ENCODE assay signal across 1 cellular context in genomic region chr7:87219545-87220025, GRCh38.
A peak's percentile ranks its signal among the peaks of the same experiment; 100 is the strongest.
TF ChIP-seq lines count a peak whose summit lies in the region.

TSS of gene TMEM243 (minus strand) at chr7:87219732. CDS start at chr7:87219503, 229 bp downstream.

TF ChIP-seq in GM12878, 131 proteins besides CTCF, POLR2A, EP300 and RAD21 (continued from another document and continues in another):
- TF ChIP-seq, protein P1, sequence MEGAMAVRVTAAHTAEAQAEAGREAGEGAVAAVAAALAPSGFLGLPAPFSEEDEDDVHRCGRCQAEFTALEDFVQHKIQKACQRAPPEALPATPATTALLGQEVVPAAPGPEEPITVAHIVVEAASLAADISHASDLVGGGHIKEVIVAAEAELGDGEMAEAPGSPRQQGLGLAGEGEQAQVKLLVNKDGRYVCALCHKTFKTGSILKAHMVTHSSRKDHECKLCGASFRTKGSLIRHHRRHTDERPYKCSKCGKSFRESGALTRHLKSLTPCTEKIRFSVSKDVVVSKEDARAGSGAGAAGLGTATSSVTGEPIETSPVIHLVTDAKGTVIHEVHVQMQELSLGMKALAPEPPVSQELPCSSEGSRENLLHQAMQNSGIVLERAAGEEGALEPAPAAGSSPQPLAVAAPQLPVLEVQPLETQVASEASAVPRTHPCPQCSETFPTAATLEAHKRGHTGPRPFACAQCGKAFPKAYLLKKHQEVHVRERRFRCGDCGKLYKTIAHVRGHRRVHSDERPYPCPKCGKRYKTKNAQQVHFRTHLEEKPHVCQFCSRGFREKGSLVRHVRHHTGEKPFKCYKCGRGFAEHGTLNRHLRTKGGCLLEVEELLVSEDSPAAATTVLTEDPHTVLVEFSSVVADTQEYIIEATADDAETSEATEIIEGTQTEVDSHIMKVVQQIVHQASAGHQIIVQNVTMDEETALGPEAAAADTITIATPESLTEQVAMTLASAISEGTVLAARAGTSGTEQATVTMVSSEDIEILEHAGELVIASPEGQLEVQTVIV (IDR thresholded peaks at IDR 0.05; ENCODE audit: borderline replicate concordance, partially characterized antibody) = peak; percentile 9
- TF ChIP-seq RELA (IDR thresholded peaks at IDR 0.05; ENCODE audit: borderline replicate concordance, partially characterized antibody) = no peak
- TF ChIP-seq STAT3 (IDR thresholded peaks at IDR 0.05; ENCODE audit: low read depth, low read length) = no peak
- TF ChIP-seq POLR2AphosphoS5 (IDR thresholded peaks at IDR 0.05; ENCODE audit: low read length) = peak; percentile 87
- peak; percentile 81; the same call in 1 of the 2 replicates for TF ChIP-seq NBN (IDR thresholded peaks at IDR 0.05)
- no peak for TF ChIP-seq ZNF384 (IDR thresholded peaks at IDR 0.05; ENCODE audit: borderline replicate concordance, low read depth, low read length)
- no peak for TF ChIP-seq CUX1 (IDR thresholded peaks at IDR 0.05; ENCODE audit: insufficient replicate concordance, low read depth, low read length)
- TF ChIP-seq ATF7 (IDR thresholded peaks at IDR 0.05; ENCODE audit: low read depth) = peak; percentile 55; the same call in 1 of the 2 replicates
- peak; percentile 99 for TF ChIP-seq SPI1 (IDR thresholded peaks at IDR 0.05; ENCODE audit: borderline replicate concordance, insufficient read depth, low read depth, low read length)
- no peak; the same call in 1 of the 2 replicates for TF ChIP-seq ZNF687 (IDR thresholded peaks at IDR 0.05)
- peak; percentile 80 for TF ChIP-seq BCL11A (IDR thresholded peaks at IDR 0.05; ENCODE audit: low read depth, low read length)
- TF ChIP-seq, protein P2, sequence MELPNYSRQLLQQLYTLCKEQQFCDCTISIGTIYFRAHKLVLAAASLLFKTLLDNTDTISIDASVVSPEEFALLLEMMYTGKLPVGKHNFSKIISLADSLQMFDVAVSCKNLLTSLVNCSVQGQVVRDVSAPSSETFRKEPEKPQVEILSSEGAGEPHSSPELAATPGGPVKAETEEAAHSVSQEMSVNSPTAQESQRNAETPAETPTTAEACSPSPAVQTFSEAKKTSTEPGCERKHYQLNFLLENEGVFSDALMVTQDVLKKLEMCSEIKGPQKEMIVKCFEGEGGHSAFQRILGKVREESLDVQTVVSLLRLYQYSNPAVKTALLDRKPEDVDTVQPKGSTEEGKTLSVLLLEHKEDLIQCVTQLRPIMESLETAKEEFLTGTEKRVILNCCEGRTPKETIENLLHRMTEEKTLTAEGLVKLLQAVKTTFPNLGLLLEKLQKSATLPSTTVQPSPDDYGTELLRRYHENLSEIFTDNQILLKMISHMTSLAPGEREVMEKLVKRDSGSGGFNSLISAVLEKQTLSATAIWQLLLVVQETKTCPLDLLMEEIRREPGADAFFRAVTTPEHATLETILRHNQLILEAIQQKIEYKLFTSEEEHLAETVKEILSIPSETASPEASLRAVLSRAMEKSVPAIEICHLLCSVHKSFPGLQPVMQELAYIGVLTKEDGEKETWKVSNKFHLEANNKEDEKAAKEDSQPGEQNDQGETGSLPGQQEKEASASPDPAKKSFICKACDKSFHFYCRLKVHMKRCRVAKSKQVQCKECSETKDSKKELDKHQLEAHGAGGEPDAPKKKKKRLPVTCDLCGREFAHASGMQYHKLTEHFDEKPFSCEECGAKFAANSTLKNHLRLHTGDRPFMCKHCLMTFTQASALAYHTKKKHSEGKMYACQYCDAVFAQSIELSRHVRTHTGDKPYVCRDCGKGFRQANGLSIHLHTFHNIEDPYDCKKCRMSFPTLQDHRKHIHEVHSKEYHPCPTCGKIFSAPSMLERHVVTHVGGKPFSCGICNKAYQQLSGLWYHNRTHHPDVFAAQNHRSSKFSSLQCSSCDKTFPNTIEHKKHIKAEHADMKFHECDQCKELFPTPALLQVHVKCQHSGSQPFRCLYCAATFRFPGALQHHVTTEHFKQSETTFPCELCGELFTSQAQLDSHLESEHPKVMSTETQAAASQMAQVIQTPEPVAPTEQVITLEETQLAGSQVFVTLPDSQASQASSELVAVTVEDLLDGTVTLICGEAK (IDR thresholded peaks at IDR 0.05; ENCODE audit: borderline replicate concordance) = no peak
- 0 out of 2 replicates have a peak, but pooled peaks have one; percentile 51 for TF ChIP-seq SMAD5 (IDR thresholded peaks at IDR 0.05; ENCODE audit: low read depth)
- TF ChIP-seq SIN3A (IDR thresholded peaks at IDR 0.05; ENCODE audit: low read depth, low read length) = no peak
- peak; percentile 62 to 99; a peak in 2 of 4 replicates for TF ChIP-seq ETV6 (conservative IDR thresholded peaks at IDR 0.05 in 1 of 2, IDR thresholded peaks at IDR 0.05 in 1 of 2; ENCODE audit: borderline replicate concordance in 1 of 2, low read depth in 1 of 2)
- no peak for TF ChIP-seq KAT2A (conservative IDR thresholded peaks at IDR 0.05; ENCODE audit: control insufficient read depth, low read depth, low read length)
- TF ChIP-seq SIX5 (IDR thresholded peaks at IDR 0.05; ENCODE audit: low read depth, low read length, severe bottlenecking) = peak; percentile 13
- peak; percentile 93 for TF ChIP-seq TCF12 (IDR thresholded peaks at IDR 0.05; ENCODE audit: low read depth, low read length)
- TF ChIP-seq ZNF274 (IDR thresholded peaks at IDR 0.05; ENCODE audit: insufficient read depth, insufficient read length) = no peak
- TF ChIP-seq CBX3 (IDR thresholded peaks at IDR 0.05; ENCODE audit: borderline replicate concordance, low read depth) = no peak
- TF ChIP-seq POU2F2 (IDR thresholded peaks at IDR 0.05; ENCODE audit: borderline replicate concordance, low read depth, low read length) = peak; percentile 87
- TF ChIP-seq GATAD2B (conservative IDR thresholded peaks at IDR 0.05; ENCODE audit: low read depth) = peak; percentile 33; the same call in 1 of the 2 replicates
- no peak for TF ChIP-seq ZNF24 (IDR thresholded peaks at IDR 0.05)
- no peak for TF ChIP-seq RUNX3 (IDR thresholded peaks at IDR 0.05; ENCODE audit: low read length)
- TF ChIP-seq LARP7 (IDR thresholded peaks at IDR 0.05) = no peak
- no peak for TF ChIP-seq SMAD1 (IDR thresholded peaks at IDR 0.05; ENCODE audit: low read depth, partially characterized antibody)
- TF ChIP-seq POLR2AphosphoS2 (IDR thresholded peaks at IDR 0.05; ENCODE audit: low read depth, low read length) = no peak
- TF ChIP-seq JUNB (IDR thresholded peaks at IDR 0.05) = 0 out of 2 replicates have a peak, but pooled peaks have one; percentile 12
- no peak; the same call in 1 of the 2 replicates for TF ChIP-seq SREBF1 (IDR thresholded peaks at IDR 0.05; ENCODE audit: low read length)
- TF ChIP-seq, protein P3, sequence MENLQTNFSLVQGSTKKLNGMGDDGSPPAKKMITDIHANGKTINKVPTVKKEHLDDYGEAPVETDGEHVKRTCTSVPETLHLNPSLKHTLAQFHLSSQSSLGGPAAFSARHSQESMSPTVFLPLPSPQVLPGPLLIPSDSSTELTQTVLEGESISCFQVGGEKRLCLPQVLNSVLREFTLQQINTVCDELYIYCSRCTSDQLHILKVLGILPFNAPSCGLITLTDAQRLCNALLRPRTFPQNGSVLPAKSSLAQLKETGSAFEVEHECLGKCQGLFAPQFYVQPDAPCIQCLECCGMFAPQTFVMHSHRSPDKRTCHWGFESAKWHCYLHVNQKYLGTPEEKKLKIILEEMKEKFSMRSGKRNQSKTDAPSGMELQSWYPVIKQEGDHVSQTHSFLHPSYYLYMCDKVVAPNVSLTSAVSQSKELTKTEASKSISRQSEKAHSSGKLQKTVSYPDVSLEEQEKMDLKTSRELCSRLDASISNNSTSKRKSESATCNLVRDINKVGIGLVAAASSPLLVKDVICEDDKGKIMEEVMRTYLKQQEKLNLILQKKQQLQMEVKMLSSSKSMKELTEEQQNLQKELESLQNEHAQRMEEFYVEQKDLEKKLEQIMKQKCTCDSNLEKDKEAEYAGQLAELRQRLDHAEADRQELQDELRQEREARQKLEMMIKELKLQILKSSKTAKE (IDR thresholded peaks at IDR 0.05; ENCODE audit: low read depth, poor library complexity, severe bottlenecking) = peak; percentile 54
- no peak for TF ChIP-seq HDGF (IDR thresholded peaks at IDR 0.05)
- peak; percentile 66; the same call in 1 of the 2 replicates for TF ChIP-seq YY1 (IDR thresholded peaks at IDR 0.05; ENCODE audit: low read depth, low read length)
- no peak for TF ChIP-seq CBX5 (IDR thresholded peaks at IDR 0.05; ENCODE audit: low read depth)
- TF ChIP-seq TCF7 (IDR thresholded peaks at IDR 0.05; ENCODE audit: borderline replicate concordance) = no peak
- peak; percentile 93 for TF ChIP-seq BACH1 (IDR thresholded peaks at IDR 0.05; ENCODE audit: borderline replicate concordance)
- TF ChIP-seq IRF4 (IDR thresholded peaks at IDR 0.05; ENCODE audit: low read depth, low read length) = peak; percentile 94
- no peak for TF ChIP-seq SUZ12 (IDR thresholded peaks at IDR 0.05; ENCODE audit: unreplicated experiment)
- peak; percentile 92; the same call in 1 of the 2 replicates for TF ChIP-seq TAF1 (IDR thresholded peaks at IDR 0.05; ENCODE audit: borderline replicate concordance, low read depth, low read length)
- TF ChIP-seq BMI1 (IDR thresholded peaks at IDR 0.05; ENCODE audit: borderline replicate concordance) = peak; percentile 50; the same call in 1 of the 2 replicates
- TF ChIP-seq CREB1 (IDR thresholded peaks at IDR 0.05; ENCODE audit: low read depth) = no peak
- TF ChIP-seq ASH2L (IDR thresholded peaks at IDR 0.05; ENCODE audit: borderline replicate concordance, low read depth) = no peak
- TF ChIP-seq GABPA (IDR thresholded peaks at IDR 0.05; ENCODE audit: low read depth) = no peak
